In genomic region chr2:126834006-126834659, GRCh38 we compare ENCODE assay signal across 22 cellular contexts.
"Had no signal": no experiment of that assay in that cellular context is flagged by ENCODE, and none has a peak within 500 bp of the region (broad histone marks: within the 10 kb centered on the region; RNA-seq: fewer than 3 reads in every experiment).

No MANE protein-coding gene starts in this region.

- H3K4me1 ChIP-seq: SJSA1 had no signal

- H3K27me3 ChIP-seq: MG63, SJSA1 had no signal

- H3K27ac ChIP-seq: SJSA1, SK-N-MC had no signal

- H3K4me3 ChIP-seq: MG63, SJSA1, SK-N-MC had no signal

- FAIRE-seq: RCC 7860 had no signal

- H3K36me3 ChIP-seq: MG63, SJSA1 had no signal

- H3K9me3 ChIP-seq: MG63 had no signal

- DNase-seq: KBM-7, MG63, NCI-H1092, NCI-H1105 treated with DMSO at 0.1 percent for 48 hours, NCI-H1417 treated with DMSO at 0.1 percent for 48 hours, NCI-H146, NCI-H187, NCI-H2029, NCI-H2081 treated with DMSO at 0.1 percent for 48 hours, NCI-H2171, NCI-H226, NCI-H446, NCI-H510A, NCI-H524 treated with DMSO at 0.1 percent for 48 hours, NCI-H69, NCI-H774, Right ventricle myocardium superior, RPMI8226, SIG-M5 had no signal
